ENCODE assay signal across 10 cellular contexts in genomic region chr3:172321035-172321434, GRCh38.
DNase-seq lines count a peak whose midpoint lies in the region; ATAC-seq lines count a peak whose summit lies in the region.
"Had no signal": no experiment of that assay in that cellular context is flagged by ENCODE, and none has a peak within 500 bp of the region (broad histone marks: within the 10 kb centered on the region; RNA-seq: fewer than 3 reads in every experiment).

No MANE protein-coding gene starts in this region.

- DNase-seq in NCI-H2196 (lab: John Stamatoyannopoulos, UW; ENCODE audit: unreplicated experiment) (peak; percentile 21), fibroblast of peridontal ligament (ENCODE audit: extremely low read depth) (peak; percentile 68), UCSD-AML1 (lab: John Stamatoyannopoulos, UW; ENCODE audit: unreplicated experiment) (no peak), NCI-H1436 treated with DMSO at 0.1 percent for 48 hours (lab: John Stamatoyannopoulos, UW) (no peak), NCI-H2029 (lab: John Stamatoyannopoulos, UW) (no peak)
- DNase-seq in activated naive CD4-positive, alpha-beta T cell treated with anti-CD3 and anti-CD28 coated beads, Interleukin-2, amount 50 U/mL, for 16 hours = no peak
- DNase-seq: occipital lobe had no signal

- ATAC-seq in GM18861 (IDR thresholded peaks at IDR 0.05; ENCODE audit: unreplicated experiment) = peak; percentile 43

- H3K4me1 ChIP-seq in ACC112 (ENCODE audit: control insufficient read depth, insufficient read depth, low read length, unreplicated experiment) = peaks cover 74% of the 10 kb centered on the region
- H3K4me1 ChIP-seq: HAP-1 had no signal

- H3K27me3 ChIP-seq in ACC112 (ENCODE audit: insufficient read depth, low read length) = no peaks in the 10 kb centered on the region

- H3K4me3 ChIP-seq in ACC112 (ENCODE audit: low read depth, low read length) = no peak overlapping the region
- H3K4me3 ChIP-seq: HAP-1 had no signal

- H2AFZ ChIP-seq in ACC112 (ENCODE audit: low read length, unreplicated experiment) = no peak overlapping the region

- H3K79me2 ChIP-seq in ACC112 (ENCODE audit: control insufficient read depth, insufficient read depth, low read length, unreplicated experiment) = peaks cover 24% of the 10 kb centered on the region

- H3K36me3 ChIP-seq in ACC112 (ENCODE audit: insufficient read depth, low read length) = peaks cover 49% of the 10 kb centered on the region
- H3K36me3 ChIP-seq: HAP-1 had no signal

- peak overlapping the region; percentile 73 for H3K27ac ChIP-seq in ACC112 (ENCODE audit: low read depth, low read length)

Comparison
In these comparisons a context has a peak if more than half of its experiments do, and no peak if none do; other contexts are left out.
1. DNase-seq: peak in NCI-H2196 (single experiment) and fibroblast of peridontal ligament (single experiment); none in UCSD-AML1 (single experiment), NCI-H1436 treated with DMSO at 0.1 percent for 48 hours (single experiment), activated naive CD4-positive, alpha-beta T cell treated with anti-CD3 and anti-CD28 coated beads, Interleukin-2, amount 50 U/mL, for 16 hours (single experiment) and NCI-H2029 (single experiment).